In the genomic region with DNA sequence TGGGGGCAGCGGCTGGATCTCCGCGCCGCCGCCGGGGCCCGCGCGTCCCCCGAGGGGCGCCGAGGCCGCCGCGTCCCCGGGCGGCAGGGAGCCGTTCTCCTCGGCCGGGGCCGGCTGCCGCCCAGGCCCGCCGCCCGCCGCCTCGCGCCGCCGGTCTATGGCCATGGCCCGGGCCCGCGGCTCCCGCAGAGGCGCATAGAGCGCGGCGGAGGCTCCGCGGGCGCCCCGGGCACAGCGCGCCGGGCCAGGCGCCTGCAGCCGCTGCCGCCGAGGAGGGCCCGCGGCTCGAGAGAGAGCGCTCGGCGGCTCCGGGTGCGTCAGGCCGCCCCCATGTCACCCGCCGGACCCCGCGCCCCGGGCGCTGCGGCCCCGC, we compare ENCODE assay signal across 2 cellular contexts.
TF ChIP-seq lines count a peak whose summit lies in the region.

No MANE protein-coding gene starts in this region.

TF ChIP-seq in SK-N-SH, 30 proteins besides CTCF, POLR2A, EP300 and RAD21 (continued from another document):
- TF ChIP-seq, protein P1, sequence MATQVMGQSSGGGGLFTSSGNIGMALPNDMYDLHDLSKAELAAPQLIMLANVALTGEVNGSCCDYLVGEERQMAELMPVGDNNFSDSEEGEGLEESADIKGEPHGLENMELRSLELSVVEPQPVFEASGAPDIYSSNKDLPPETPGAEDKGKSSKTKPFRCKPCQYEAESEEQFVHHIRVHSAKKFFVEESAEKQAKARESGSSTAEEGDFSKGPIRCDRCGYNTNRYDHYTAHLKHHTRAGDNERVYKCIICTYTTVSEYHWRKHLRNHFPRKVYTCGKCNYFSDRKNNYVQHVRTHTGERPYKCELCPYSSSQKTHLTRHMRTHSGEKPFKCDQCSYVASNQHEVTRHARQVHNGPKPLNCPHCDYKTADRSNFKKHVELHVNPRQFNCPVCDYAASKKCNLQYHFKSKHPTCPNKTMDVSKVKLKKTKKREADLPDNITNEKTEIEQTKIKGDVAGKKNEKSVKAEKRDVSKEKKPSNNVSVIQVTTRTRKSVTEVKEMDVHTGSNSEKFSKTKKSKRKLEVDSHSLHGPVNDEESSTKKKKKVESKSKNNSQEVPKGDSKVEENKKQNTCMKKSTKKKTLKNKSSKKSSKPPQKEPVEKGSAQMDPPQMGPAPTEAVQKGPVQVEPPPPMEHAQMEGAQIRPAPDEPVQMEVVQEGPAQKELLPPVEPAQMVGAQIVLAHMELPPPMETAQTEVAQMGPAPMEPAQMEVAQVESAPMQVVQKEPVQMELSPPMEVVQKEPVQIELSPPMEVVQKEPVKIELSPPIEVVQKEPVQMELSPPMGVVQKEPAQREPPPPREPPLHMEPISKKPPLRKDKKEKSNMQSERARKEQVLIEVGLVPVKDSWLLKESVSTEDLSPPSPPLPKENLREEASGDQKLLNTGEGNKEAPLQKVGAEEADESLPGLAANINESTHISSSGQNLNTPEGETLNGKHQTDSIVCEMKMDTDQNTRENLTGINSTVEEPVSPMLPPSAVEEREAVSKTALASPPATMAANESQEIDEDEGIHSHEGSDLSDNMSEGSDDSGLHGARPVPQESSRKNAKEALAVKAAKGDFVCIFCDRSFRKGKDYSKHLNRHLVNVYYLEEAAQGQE (IDR thresholded peaks at IDR 0.05; ENCODE audit: low read depth, low read length) = no peak
- TF ChIP-seq MXI1 (IDR thresholded peaks at IDR 0.05; ENCODE audit: low read depth, low read length) (no peak), SIN3A (IDR thresholded peaks at IDR 0.05; ENCODE audit: borderline replicate concordance, low read depth, low read length) (no peak), TAF1 (IDR thresholded peaks at IDR 0.05; ENCODE audit: borderline replicate concordance, low read depth, low read length) (no peak), RFX5 (IDR thresholded peaks at IDR 0.05; ENCODE audit: low read length) (no peak), NFIC (IDR thresholded peaks at IDR 0.05; ENCODE audit: borderline replicate concordance) (no peak), RXRA (IDR thresholded peaks at IDR 0.05; ENCODE audit: borderline replicate concordance, low read depth) (no peak), TEAD4 (IDR thresholded peaks at IDR 0.05; ENCODE audit: borderline replicate concordance, insufficient read depth) (no peak)
- TF ChIP-seq, protein P2, sequence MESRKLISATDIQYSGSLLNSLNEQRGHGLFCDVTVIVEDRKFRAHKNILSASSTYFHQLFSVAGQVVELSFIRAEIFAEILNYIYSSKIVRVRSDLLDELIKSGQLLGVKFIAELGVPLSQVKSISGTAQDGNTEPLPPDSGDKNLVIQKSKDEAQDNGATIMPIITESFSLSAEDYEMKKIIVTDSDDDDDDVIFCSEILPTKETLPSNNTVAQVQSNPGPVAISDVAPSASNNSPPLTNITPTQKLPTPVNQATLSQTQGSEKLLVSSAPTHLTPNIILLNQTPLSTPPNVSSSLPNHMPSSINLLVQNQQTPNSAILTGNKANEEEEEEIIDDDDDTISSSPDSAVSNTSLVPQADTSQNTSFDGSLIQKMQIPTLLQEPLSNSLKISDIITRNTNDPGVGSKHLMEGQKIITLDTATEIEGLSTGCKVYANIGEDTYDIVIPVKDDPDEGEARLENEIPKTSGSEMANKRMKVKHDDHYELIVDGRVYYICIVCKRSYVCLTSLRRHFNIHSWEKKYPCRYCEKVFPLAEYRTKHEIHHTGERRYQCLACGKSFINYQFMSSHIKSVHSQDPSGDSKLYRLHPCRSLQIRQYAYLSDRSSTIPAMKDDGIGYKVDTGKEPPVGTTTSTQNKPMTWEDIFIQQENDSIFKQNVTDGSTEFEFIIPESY (IDR thresholded peaks at IDR 0.05; ENCODE audit: borderline replicate concordance, low read depth) = no peak
- TF ChIP-seq, protein P3, sequence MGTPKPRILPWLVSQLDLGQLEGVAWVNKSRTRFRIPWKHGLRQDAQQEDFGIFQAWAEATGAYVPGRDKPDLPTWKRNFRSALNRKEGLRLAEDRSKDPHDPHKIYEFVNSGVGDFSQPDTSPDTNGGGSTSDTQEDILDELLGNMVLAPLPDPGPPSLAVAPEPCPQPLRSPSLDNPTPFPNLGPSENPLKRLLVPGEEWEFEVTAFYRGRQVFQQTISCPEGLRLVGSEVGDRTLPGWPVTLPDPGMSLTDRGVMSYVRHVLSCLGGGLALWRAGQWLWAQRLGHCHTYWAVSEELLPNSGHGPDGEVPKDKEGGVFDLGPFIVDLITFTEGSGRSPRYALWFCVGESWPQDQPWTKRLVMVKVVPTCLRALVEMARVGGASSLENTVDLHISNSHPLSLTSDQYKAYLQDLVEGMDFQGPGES (IDR thresholded peaks at IDR 0.05; ENCODE audit: low read depth, low read length) = no peak

TF ChIP-seq in SK-N-SH treated with all-trans-retinoic acid at 6 μM for 48 hours, 23 proteins besides CTCF, POLR2A, EP300 and RAD21:
- TF ChIP-seq, protein P4, sequence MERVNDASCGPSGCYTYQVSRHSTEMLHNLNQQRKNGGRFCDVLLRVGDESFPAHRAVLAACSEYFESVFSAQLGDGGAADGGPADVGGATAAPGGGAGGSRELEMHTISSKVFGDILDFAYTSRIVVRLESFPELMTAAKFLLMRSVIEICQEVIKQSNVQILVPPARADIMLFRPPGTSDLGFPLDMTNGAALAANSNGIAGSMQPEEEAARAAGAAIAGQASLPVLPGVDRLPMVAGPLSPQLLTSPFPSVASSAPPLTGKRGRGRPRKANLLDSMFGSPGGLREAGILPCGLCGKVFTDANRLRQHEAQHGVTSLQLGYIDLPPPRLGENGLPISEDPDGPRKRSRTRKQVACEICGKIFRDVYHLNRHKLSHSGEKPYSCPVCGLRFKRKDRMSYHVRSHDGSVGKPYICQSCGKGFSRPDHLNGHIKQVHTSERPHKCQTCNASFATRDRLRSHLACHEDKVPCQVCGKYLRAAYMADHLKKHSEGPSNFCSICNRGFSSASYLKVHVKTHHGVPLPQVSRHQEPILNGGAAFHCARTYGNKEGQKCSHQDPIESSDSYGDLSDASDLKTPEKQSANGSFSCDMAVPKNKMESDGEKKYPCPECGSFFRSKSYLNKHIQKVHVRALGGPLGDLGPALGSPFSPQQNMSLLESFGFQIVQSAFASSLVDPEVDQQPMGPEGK (CRISPR knock-in tag; IDR thresholded peaks at IDR 0.05; ENCODE audit: borderline replicate concordance) = no peak
- no peak for TF ChIP-seq CSDC2 (CRISPR knock-in tag; IDR thresholded peaks at IDR 0.05)
- TF ChIP-seq, protein P5, sequence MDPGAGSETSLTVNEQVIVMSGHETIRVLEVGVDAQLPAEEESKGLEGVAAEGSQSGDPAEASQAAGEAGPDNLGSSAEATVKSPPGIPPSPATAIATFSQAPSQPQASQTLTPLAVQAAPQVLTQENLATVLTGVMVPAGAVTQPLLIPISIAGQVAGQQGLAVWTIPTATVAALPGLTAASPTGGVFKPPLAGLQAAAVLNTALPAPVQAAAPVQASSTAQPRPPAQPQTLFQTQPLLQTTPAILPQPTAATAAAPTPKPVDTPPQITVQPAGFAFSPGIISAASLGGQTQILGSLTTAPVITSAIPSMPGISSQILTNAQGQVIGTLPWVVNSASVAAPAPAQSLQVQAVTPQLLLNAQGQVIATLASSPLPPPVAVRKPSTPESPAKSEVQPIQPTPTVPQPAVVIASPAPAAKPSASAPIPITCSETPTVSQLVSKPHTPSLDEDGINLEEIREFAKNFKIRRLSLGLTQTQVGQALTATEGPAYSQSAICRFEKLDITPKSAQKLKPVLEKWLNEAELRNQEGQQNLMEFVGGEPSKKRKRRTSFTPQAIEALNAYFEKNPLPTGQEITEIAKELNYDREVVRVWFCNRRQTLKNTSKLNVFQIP (CRISPR knock-in tag; IDR thresholded peaks at IDR 0.05; ENCODE audit: borderline replicate concordance, low read depth) = no peak
- TF ChIP-seq, protein P6, sequence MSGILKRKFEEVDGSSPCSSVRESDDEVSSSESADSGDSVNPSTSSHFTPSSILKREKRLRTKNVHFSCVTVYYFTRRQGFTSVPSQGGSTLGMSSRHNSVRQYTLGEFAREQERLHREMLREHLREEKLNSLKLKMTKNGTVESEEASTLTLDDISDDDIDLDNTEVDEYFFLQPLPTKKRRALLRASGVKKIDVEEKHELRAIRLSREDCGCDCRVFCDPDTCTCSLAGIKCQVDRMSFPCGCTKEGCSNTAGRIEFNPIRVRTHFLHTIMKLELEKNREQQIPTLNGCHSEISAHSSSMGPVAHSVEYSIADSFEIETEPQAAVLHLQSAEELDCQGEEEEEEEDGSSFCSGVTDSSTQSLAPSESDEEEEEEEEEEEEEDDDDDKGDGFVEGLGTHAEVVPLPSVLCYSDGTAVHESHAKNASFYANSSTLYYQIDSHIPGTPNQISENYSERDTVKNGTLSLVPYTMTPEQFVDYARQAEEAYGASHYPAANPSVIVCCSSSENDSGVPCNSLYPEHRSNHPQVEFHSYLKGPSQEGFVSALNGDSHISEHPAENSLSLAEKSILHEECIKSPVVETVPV (CRISPR knock-in tag; IDR thresholded peaks at IDR 0.05) = no peak
- TF ChIP-seq GLIS3 (CRISPR knock-in tag; IDR thresholded peaks at IDR 0.05) = no peak
- TF ChIP-seq BACH2 (CRISPR knock-in tag; IDR thresholded peaks at IDR 0.05; ENCODE audit: borderline replicate concordance) = no peak
- no peak for TF ChIP-seq SNAI2 (CRISPR knock-in tag; IDR thresholded peaks at IDR 0.05)
- no peak for TF ChIP-seq ZNF565 (CRISPR knock-in tag; conservative IDR thresholded peaks at IDR 0.05; ENCODE audit: low read depth)
- no peak for TF ChIP-seq OSR1 (CRISPR knock-in tag; IDR thresholded peaks at IDR 0.05)
- TF ChIP-seq ZC3H10 (CRISPR knock-in tag; IDR thresholded peaks at IDR 0.05) = no peak
- TF ChIP-seq TOX (CRISPR knock-in tag; IDR thresholded peaks at IDR 0.05; ENCODE audit: borderline replicate concordance) = no peak
- TF ChIP-seq ESRRG (CRISPR knock-in tag; IDR thresholded peaks at IDR 0.05) = no peak
- no peak for TF ChIP-seq ISL1 (CRISPR knock-in tag; IDR thresholded peaks at IDR 0.05)
- no peak for TF ChIP-seq ZFP3 (CRISPR knock-in tag; IDR thresholded peaks at IDR 0.05)
- no peak for TF ChIP-seq TCF4 (CRISPR knock-in tag; IDR thresholded peaks at IDR 0.05; ENCODE audit: borderline replicate concordance)
- no peak for TF ChIP-seq ARNTL (CRISPR knock-in tag; IDR thresholded peaks at IDR 0.05; ENCODE audit: borderline replicate concordance, low read depth)
- TF ChIP-seq, protein P7, sequence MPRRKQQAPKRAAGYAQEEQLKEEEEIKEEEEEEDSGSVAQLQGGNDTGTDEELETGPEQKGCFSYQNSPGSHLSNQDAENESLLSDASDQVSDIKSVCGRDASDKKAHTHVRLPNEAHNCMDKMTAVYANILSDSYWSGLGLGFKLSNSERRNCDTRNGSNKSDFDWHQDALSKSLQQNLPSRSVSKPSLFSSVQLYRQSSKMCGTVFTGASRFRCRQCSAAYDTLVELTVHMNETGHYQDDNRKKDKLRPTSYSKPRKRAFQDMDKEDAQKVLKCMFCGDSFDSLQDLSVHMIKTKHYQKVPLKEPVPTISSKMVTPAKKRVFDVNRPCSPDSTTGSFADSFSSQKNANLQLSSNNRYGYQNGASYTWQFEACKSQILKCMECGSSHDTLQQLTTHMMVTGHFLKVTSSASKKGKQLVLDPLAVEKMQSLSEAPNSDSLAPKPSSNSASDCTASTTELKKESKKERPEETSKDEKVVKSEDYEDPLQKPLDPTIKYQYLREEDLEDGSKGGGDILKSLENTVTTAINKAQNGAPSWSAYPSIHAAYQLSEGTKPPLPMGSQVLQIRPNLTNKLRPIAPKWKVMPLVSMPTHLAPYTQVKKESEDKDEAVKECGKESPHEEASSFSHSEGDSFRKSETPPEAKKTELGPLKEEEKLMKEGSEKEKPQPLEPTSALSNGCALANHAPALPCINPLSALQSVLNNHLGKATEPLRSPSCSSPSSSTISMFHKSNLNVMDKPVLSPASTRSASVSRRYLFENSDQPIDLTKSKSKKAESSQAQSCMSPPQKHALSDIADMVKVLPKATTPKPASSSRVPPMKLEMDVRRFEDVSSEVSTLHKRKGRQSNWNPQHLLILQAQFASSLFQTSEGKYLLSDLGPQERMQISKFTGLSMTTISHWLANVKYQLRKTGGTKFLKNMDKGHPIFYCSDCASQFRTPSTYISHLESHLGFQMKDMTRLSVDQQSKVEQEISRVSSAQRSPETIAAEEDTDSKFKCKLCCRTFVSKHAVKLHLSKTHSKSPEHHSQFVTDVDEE (CRISPR knock-in tag; IDR thresholded peaks at IDR 0.05) = no peak
- TF ChIP-seq ZNF70 (CRISPR knock-in tag; IDR thresholded peaks at IDR 0.05) = no peak
